Comparison of ENCODE assay signal across 14 cellular contexts in the genomic region with DNA sequence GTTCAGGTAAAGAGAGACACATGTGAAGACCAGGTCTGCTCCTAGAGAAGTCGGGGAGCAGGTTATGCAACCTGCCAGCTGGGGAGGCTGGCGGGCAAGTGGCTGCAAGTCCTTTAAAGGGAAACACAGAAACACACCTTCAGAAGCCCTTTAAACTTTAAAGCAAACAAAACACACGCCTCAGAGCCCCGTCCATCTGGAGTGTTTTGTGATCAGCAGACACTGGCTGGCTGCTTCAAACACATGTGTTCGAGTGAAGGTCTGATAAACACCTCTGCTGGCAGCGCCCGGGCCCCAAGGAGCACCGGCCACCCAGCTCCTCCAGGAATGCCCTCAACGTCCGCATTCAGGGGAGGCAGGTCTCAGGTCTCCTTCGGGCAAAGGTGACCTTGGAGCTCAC. TPM values are rescaled to one million over a fixed set of nuclear protein-coding genes. Genes with fewer than 3 reads are reported as not detected.
DNase-seq lines count a peak whose midpoint lies in the region; ATAC-seq, FAIRE-seq and TF ChIP-seq lines count a peak whose summit lies in the region.
"Had no signal": no experiment of that assay in that cellular context is flagged by ENCODE, and none has a peak within 500 bp of the region (broad histone marks: within the 10 kb centered on the region; RNA-seq: fewer than 3 reads in every experiment).

No MANE protein-coding gene starts in this region.

- H3K4me1 Mint-ChIP-seq in Caco-2 (ENCODE audit: low read depth, unreplicated experiment) = peaks cover 28% of the 10 kb centered on the region
- H3K4me1 Mint-ChIP-seq in nephron progenitor cell = peaks cover 82% of the 10 kb centered on the region
- H3K4me1 Mint-ChIP-seq: activated naive CD8-positive, alpha-beta T cell treated with anti-CD3 and anti-CD28 coated beads, Interleukin-2, amount 10 ng/mL, durations not matched to agents 7 days and 5 days; naive B cell had no signal

- TF ChIP-seq CTCF in Caco-2 (IDR thresholded peaks at IDR 0.05; ENCODE audit: insufficient read depth in 1 of 2, low read depth in 1 of 2, low read length in 1 of 2, severe bottlenecking in 1 of 2, unreplicated experiment in 1 of 2) = no peak
- TF ChIP-seq CTCF in LNCaP clone FGC (IDR thresholded peaks at IDR 0.05; ENCODE audit: control insufficient read depth, extremely low read depth, insufficient read depth) = no peak
- no peak for TF ChIP-seq CTCF in bronchial epithelial cell (IDR thresholded peaks at IDR 0.05; ENCODE audit: insufficient read depth, low read length, severe bottlenecking)
- no peak for TF ChIP-seq CTCF in nephron progenitor cell (IDR thresholded peaks at IDR 0.05)

- peaks cover 39% of the 10 kb centered on the region for H3K4me1 ChIP-seq in Caco-2

- DNase-seq in Caco-2 = peak; percentile 50 to 65
- DNase-seq in LNCaP clone FGC (ENCODE audit: low read depth) = peak; percentile 52
- peak; percentile 92 for DNase-seq in bronchial epithelial cell (ENCODE audit: low read depth)
- no peak for DNase-seq in nephron progenitor cell
- no peak for DNase-seq in H54 (ENCODE audit: insufficient read length, low spot score)
- DNase-seq in stimulated activated CD8-positive, alpha-beta memory T cell treated with anti-CD3 and anti-CD28 coated beads, Interleukin-4, amount 100 ng/mL, for 48 hours = no peak
- DNase-seq: activated CD4-positive, alpha-beta T cell treated with anti-CD3 and anti-CD28 coated beads, Interleukin-2, amount 50 U/mL, for 48 hours; activated naive CD8-positive, alpha-beta T cell treated with anti-CD3 and anti-CD28 coated beads, Interleukin-2, amount 10 ng/mL, durations not matched to agents 7 days and 5 days; dermis blood vessel endothelial cell; naive B cell had no signal

- intact Hi-C loops in Caco-2 (cut with micrococcal nuclease; ENCODE audit: unreplicated experiment) = loop anchor here (1.0 to 5.0 kb wide), 2 partner anchors 27 to 74 kb away; no protein-coding TSS in a partner anchor

- peak; percentile 73 for FAIRE-seq in bronchial epithelial cell (lab: Jason Lieb, UNC)
- FAIRE-seq in H54 (lab: Jason Lieb, UNC) = no peak
- FAIRE-seq: HTR-8/SVneo had no signal

- H3K4me3 Mint-ChIP-seq in Caco-2 (ENCODE audit: unreplicated experiment) (peak overlapping the region; percentile 1), nephron progenitor cell (peak overlapping the region; percentile 32)
- H3K4me3 Mint-ChIP-seq: activated naive CD8-positive, alpha-beta T cell treated with anti-CD3 and anti-CD28 coated beads, Interleukin-2, amount 10 ng/mL, durations not matched to agents 7 days and 5 days had no signal

- H3K36me3 Mint-ChIP-seq in Caco-2 (ENCODE audit: insufficient read depth, unreplicated experiment) (peaks cover 96% of the 10 kb centered on the region), nephron progenitor cell (ENCODE audit: low read depth) (no peaks in the 10 kb centered on the region)
- H3K36me3 Mint-ChIP-seq: activated naive CD8-positive, alpha-beta T cell treated with anti-CD3 and anti-CD28 coated beads, Interleukin-2, amount 10 ng/mL, durations not matched to agents 7 days and 5 days; naive B cell had no signal

- H3K9me3 Mint-ChIP-seq in Caco-2 (ENCODE audit: unreplicated experiment) (no peaks in the 10 kb centered on the region), nephron progenitor cell (no peaks in the 10 kb centered on the region)
- H3K9me3 Mint-ChIP-seq: activated naive CD8-positive, alpha-beta T cell treated with anti-CD3 and anti-CD28 coated beads, Interleukin-2, amount 10 ng/mL, durations not matched to agents 7 days and 5 days; naive B cell had no signal

- no peak for ATAC-seq in HG03175 (IDR thresholded peaks at IDR 0.05; ENCODE audit: unreplicated experiment)
- ATAC-seq in GM18505 (IDR thresholded peaks at IDR 0.05; ENCODE audit: unreplicated experiment) = no peak

- POLR2A ChIA-PET in Caco-2 (lab: Charles Lee) = interaction anchor here (0.8 kb wide), 1 partner anchor 36 kb away, joined by 3 read pairs; no protein-coding TSS in a partner anchor

- no peaks in the 10 kb centered on the region for H3K9me3 ChIP-seq in Caco-2

- no TSS peak for BruUV-seq in Caco-2 (replicated peaks; lab: Mats Ljungman, UMichigan)

- peak overlapping the region; percentile 39 for H3K27ac Mint-ChIP-seq in Caco-2 (ENCODE audit: unreplicated experiment)
- H3K27ac Mint-ChIP-seq in nephron progenitor cell = peak overlapping the region; percentile 91
- H3K27ac Mint-ChIP-seq: activated naive CD8-positive, alpha-beta T cell treated with anti-CD3 and anti-CD28 coated beads, Interleukin-2, amount 10 ng/mL, durations not matched to agents 7 days and 5 days had no signal

- CTCF ChIA-PET in Caco-2 (lab: Charles Lee) = interaction anchor here (1.7 to 3.9 kb wide), 3 partner anchors 13 to 139 kb away, joined by 4 to 23 read pairs (median 10); no protein-coding TSS in a partner anchor

- H3K4me3 ChIP-seq in Caco-2 (ENCODE audit: low read depth, low read length) = no peak overlapping the region
- no peak overlapping the region for H3K4me3 ChIP-seq in LNCaP clone FGC (ENCODE audit: low read depth, low read length)
- H3K4me3 ChIP-seq in bronchial epithelial cell (ENCODE audit: low read depth, low read length) = no peak overlapping the region

- H3K27me3 Mint-ChIP-seq in Caco-2 (ENCODE audit: insufficient read depth, unreplicated experiment) (no peaks in the 10 kb centered on the region), nephron progenitor cell (ENCODE audit: low read depth, poor library complexity) (peaks cover 12% of the 10 kb centered on the region)
- H3K27me3 Mint-ChIP-seq: activated naive CD8-positive, alpha-beta T cell treated with anti-CD3 and anti-CD28 coated beads, Interleukin-2, amount 10 ng/mL, durations not matched to agents 7 days and 5 days had no signal

- H3K27me3 ChIP-seq in Caco-2 (replicated peaks; ENCODE audit: control insufficient read depth, insufficient read depth, low read length) (no peaks in the 10 kb centered on the region), bronchial epithelial cell (ENCODE audit: control insufficient read depth, insufficient read depth, low read length) (no peaks in the 10 kb centered on the region)

- TF ChIP-seq POLR2A in GM18505 (IDR thresholded peaks at IDR 0.05; ENCODE audit: borderline replicate concordance, extremely low read depth, insufficient read depth, insufficient read length) (no peak), H54 (IDR thresholded peaks at IDR 0.05; ENCODE audit: low read depth, low read length) (no peak)

- peaks cover 5% of the 10 kb centered on the region for H3K36me3 ChIP-seq in Caco-2 (ENCODE audit: control insufficient read depth, insufficient read depth, low read length)
- H3K36me3 ChIP-seq in bronchial epithelial cell (ENCODE audit: control insufficient read depth, insufficient read depth, low read length) = peaks cover 37% of the 10 kb centered on the region

RNA-seq across cellular contexts. Expression of gene RIPK4, which starts 15.2 kb away (rescaled TPM):
- 24.1 and 25.4 TPM in 2 replicates for total RNA-seq in Caco-2 (2022)
- 34.0 and 35.5 TPM in 2 replicates for total RNA-seq in bronchial epithelial cell
- total RNA-seq: temporal lobe had no signal

Comparison
In these comparisons a context has a peak if more than half of its experiments do, and no peak if none do; other contexts are left out.
1. DNase-seq: peak in Caco-2 (2 of 2), LNCaP clone FGC (single experiment) and bronchial epithelial cell (single experiment); none in nephron progenitor cell (single experiment), H54 (single experiment) and stimulated activated CD8-positive, alpha-beta memory T cell treated with anti-CD3 and anti-CD28 coated beads, Interleukin-4, amount 100 ng/mL, for 48 hours (single experiment).